8 cellular contexts compared by ENCODE assay signal in genomic region chr16:1414532-1415265, GRCh38. TPM values are rescaled to one million over a fixed set of nuclear protein-coding genes. Genes with fewer than 3 reads are reported as not detected.
DNase-seq lines count a peak whose midpoint lies in the region; ATAC-seq and TF ChIP-seq lines count a peak whose summit lies in the region.

TSS of gene UNKL (minus strand) at chr16:1414704. CDS start at chr16:1414691, 13 bp downstream.

- peak within 1 kb of the TSS; percentile 82 to 97 (median 93) for H3K27ac Mint-ChIP-seq in naive B cell

- TF ChIP-seq CTCF in GM12875 (IDR thresholded peaks at IDR 0.05; ENCODE audit: borderline replicate concordance, insufficient read depth, low read depth, low read length) (no peak), OCI-LY1 (IDR thresholded peaks at IDR 0.05; ENCODE audit: low read length) (no peak), esophagus squamous epithelium (IDR thresholded peaks at IDR 0.05) (no peak)

- peaks cover 6% of the 10 kb centered on the region for H3F3A ChIP-seq in OCI-LY1 (ENCODE audit: insufficient read depth, low read length)

- no peaks in the 10 kb centered on the region for H3K36me3 Mint-ChIP-seq in naive B cell

- H3K4me3 Mint-ChIP-seq in naive B cell: peak within 1 kb of the TSS; percentile 84 to 95 (median 88)

- H3K9me3 ChIP-seq in OCI-LY1 (ENCODE audit: low read length): no peaks in the 10 kb centered on the region
- H3K9me3 ChIP-seq in esophagus squamous epithelium: no peaks in the 10 kb centered on the region

- H3K9me3 Mint-ChIP-seq in naive B cell: no peaks in the 10 kb centered on the region

- H3K27me3 ChIP-seq in OCI-LY1 (ENCODE audit: insufficient read depth, low read length): no peaks in the 10 kb centered on the region
- H3K27me3 ChIP-seq in esophagus squamous epithelium: no peaks in the 10 kb centered on the region

- H3K4me1 Mint-ChIP-seq in naive B cell: peaks cover 0 to 46% (median 9%) of the 10 kb centered on the region in 3 donors

- H2AFZ ChIP-seq in OCI-LY1 (ENCODE audit: low read length): no peak within 1 kb of the TSS

- 11 to 13% methylated on average over 3 to 4 of the region's 72 CpGs for WGBS in esophagus squamous epithelium, 2 donors

- H3K27ac ChIP-seq in OCI-LY1 (ENCODE audit: low read depth, low read length, poor library complexity, severe bottlenecking) (peak within 1 kb of the TSS; percentile 28), esophagus squamous epithelium (peak within 1 kb of the TSS; percentile 94 to 97 (median 96))

- H3K9me2 ChIP-seq in OCI-LY1 (ENCODE audit: low read depth, low read length): no peaks in the 10 kb centered on the region

- H3K4me2 ChIP-seq in OCI-LY1 (ENCODE audit: low read length): peak within 1 kb of the TSS; percentile 69

- peaks cover 4% of the 10 kb centered on the region for H3K79me2 ChIP-seq in OCI-LY1 (ENCODE audit: insufficient read depth, low read length)

- no peaks in the 10 kb centered on the region for H3K27me3 Mint-ChIP-seq in naive B cell

- intact Hi-C loops in esophagus squamous epithelium (cut with DNase I): no loop called here

- peak; percentile 79 to 87 for DNase-seq in activated T-cell treated with anti-CD3 and anti-CD28 coated beads, Interleukin-2, amount 50 U/mL, for 48 hours
- DNase-seq in esophagus squamous epithelium (lab: John Stamatoyannopoulos, UW) (no peak), naive B cell (peak; percentile 76), SHP77 (lab: John Stamatoyannopoulos, UW) (no peak)
- DNase-seq in stimulated activated CD8-positive, alpha-beta memory T cell treated with anti-CD3 and anti-CD28 coated beads, Interleukin-7, amount 100 ng/mL, for 48 hours (ENCODE audit: extremely low read depth in 1 of 2, low read depth in 1 of 2): peak; percentile 57 to 67

- H4K20me1 ChIP-seq in OCI-LY1 (ENCODE audit: insufficient read depth, low read length): no peaks in the 10 kb centered on the region

- peak in 1 of 4 donors; percentile 19 for TF ChIP-seq POLR2A in esophagus squamous epithelium (IDR thresholded peaks at IDR 0.05)

- peak within 1 kb of the TSS; percentile 83 for H3K9ac ChIP-seq in OCI-LY1 (ENCODE audit: low read length)

- H3K36me3 ChIP-seq in OCI-LY1 (ENCODE audit: insufficient read depth, low read length): peaks cover 17% of the 10 kb centered on the region
- peaks cover 0 to 49% (median 0%) of the 10 kb centered on the region in 3 donors for H3K36me3 ChIP-seq in esophagus squamous epithelium

- H3K4me3 ChIP-seq in GM12875 (ENCODE audit: low read depth, low read length): peak within 1 kb of the TSS; percentile 97
- H3K4me3 ChIP-seq in OCI-LY1 (ENCODE audit: low read depth, low read length, poor library complexity, severe bottlenecking): peak within 1 kb of the TSS; percentile 88
- peak within 1 kb of the TSS; percentile 79 to 95 (median 86) for H3K4me3 ChIP-seq in esophagus squamous epithelium

- peak; percentile 56 for ATAC-seq in HG02885 (IDR thresholded peaks at IDR 0.05; ENCODE audit: poor library complexity, unreplicated experiment)
- ATAC-seq in naive B cell (ENCODE audit: low read depth in 2 of 2): peak; percentile 68 to 73

- H3K4me1 ChIP-seq in OCI-LY1 (ENCODE audit: insufficient read depth, low read length, severe bottlenecking): peaks cover 18% of the 10 kb centered on the region
- peaks cover 16 to 72% (median 20%) of the 10 kb centered on the region in 3 donors for H3K4me1 ChIP-seq in esophagus squamous epithelium

RNA-seq across cellular contexts. Expression of gene UNKL, which starts in this region (rescaled TPM):
- total RNA-seq in esophagus squamous epithelium: 10 to 100 TPM in 2 of 4 donors, 1 to 10 TPM in 2; 5.9 to 17.2 (median 10.6) TPM
- 10 to 100 TPM in 1 of 6 donors, 1 to 10 TPM in 5; 7.2 to 25.7 (median 9.2) TPM for polyA plus RNA-seq in naive B cell (ENCODE audit: low read depth in 6 of 6)

Comparison
In these comparisons a context has a peak if more than half of its experiments do, and no peak if none do; other contexts are left out.
1. DNase-seq: peak in activated T-cell treated with anti-CD3 and anti-CD28 coated beads, Interleukin-2, amount 50 U/mL, for 48 hours (2 of 2), naive B cell (single experiment) and stimulated activated CD8-positive, alpha-beta memory T cell treated with anti-CD3 and anti-CD28 coated beads, Interleukin-7, amount 100 ng/mL, for 48 hours (2 of 2); none in esophagus squamous epithelium (single experiment) and SHP77 (0 of 2).
2. Peak in every context shown above with its lines, with median percentiles within 50 percentile points of each other: H3K4me3 ChIP-seq.